ENCODE assay signal across 14 cellular contexts in genomic region chr2:135055182-135055786, GRCh38. TPM values are rescaled to one million over a fixed set of nuclear protein-coding genes. Genes with fewer than 3 reads are reported as not detected.
DNase-seq lines count a peak whose midpoint lies in the region; ATAC-seq, FAIRE-seq and TF ChIP-seq lines count a peak whose summit lies in the region.
"Had no signal": no experiment of that assay in that cellular context is flagged by ENCODE, and none has a peak within 500 bp of the region (broad histone marks: within the 10 kb centered on the region; RNA-seq: fewer than 3 reads in every experiment).

No MANE protein-coding gene starts in this region.

- TF ChIP-seq CTCF in HepG2 (CRISPR knock-in tag; IDR thresholded peaks at IDR 0.05) (no peak), right lobe of liver (IDR thresholded peaks at IDR 0.05) (no peak), tibial artery (IDR thresholded peaks at IDR 0.05) (no peak)

- H2AFZ ChIP-seq in HepG2 (ENCODE audit: low read length): no peak overlapping the region

- DNase-seq in HepG2 (ENCODE audit: low spot score) (no peak), right lobe of liver (no peak), fibroblast of the conjunctiva (ENCODE audit: low read depth) (peak; percentile 20), tibial artery (peak in 1 of 2 donors; percentile 28), LoVo (ENCODE audit: low spot score) (no peak), superior temporal gyrus (ENCODE audit: extremely low spot score) (no peak)
- DNase-seq in activated T-helper 1 cell treated with anti-CD3 and anti-CD28 coated beads, Interleukin-12 subunit alpha, Interleukin-12 subunit beta, Interleukin-2, Interleukin-4 antibody, amounts not matched to agents 30 ng/mL and 10 ng/mL and 1 ng/mL, durations not matched to agents 14 hours and 24 hours and 36 hours (ENCODE audit: low spot score): no peak
- no peak for DNase-seq in stimulated activated CD4-positive, alpha-beta T cell treated with anti-CD3 and anti-CD28 coated beads, Interleukin-4, amount 100 ng/mL, for 1 hour
- DNase-seq: CD8-positive, alpha-beta memory T cell; effector CD4-positive, alpha-beta T cell; left cardiac atrium; NCI-H187 had no signal

- H3K36me3 ChIP-seq in HepG2 (replicated peaks in 1 of 2; ENCODE audit: control insufficient read depth in 1 of 2, insufficient read depth in 2 of 2, low read length in 2 of 2) (peaks cover 2 to 14% of the 10 kb centered on the region in 2 experiments; a peak in 4 of 5 replicates), right lobe of liver (peaks cover 0 to 2% (median 0%) of the 10 kb centered on the region in 4 donors), tibial artery (peaks cover 0 to 2% (median 1%) of the 10 kb centered on the region in 3 donors)

- peaks cover 13% of the 10 kb centered on the region for H4K20me1 ChIP-seq in HepG2 (ENCODE audit: insufficient read depth, low read length)

- H3K27me3 ChIP-seq in HepG2 (ENCODE audit: control insufficient read depth in 1 of 2, insufficient read depth in 2 of 2, low read length in 2 of 2): no peaks in the 10 kb centered on the region; a peak in 1 of 5 replicates
- H3K27me3 ChIP-seq in right lobe of liver: no peaks in the 10 kb centered on the region
- no peaks in the 10 kb centered on the region for H3K27me3 ChIP-seq in tibial artery

- no peak for TF ChIP-seq RAD21 in HepG2 (CRISPR knock-in tag; IDR thresholded peaks at IDR 0.05)

- CTCF ChIA-PET in HepG2 (lab: Yijun Ruan, JAX; ENCODE audit: low intra/inter-chr PET ratio, low total read pairs): no interaction called here

- peaks cover 31% of the 10 kb centered on the region for H3K36me3 Mint-ChIP-seq in activated T-helper 1 cell treated with anti-CD3 and anti-CD28 coated beads, Interleukin-12 subunit alpha, Interleukin-12 subunit beta, Interleukin-2, Interleukin-4 antibody, amounts not matched to agents 30 ng/mL and 10 ng/mL and 1 ng/mL, durations not matched to agents 14 hours and 24 hours and 36 hours (ENCODE audit: low read depth)

- H3K4me3 ChIP-seq in HepG2 (replicated peaks in 1 of 3; ENCODE audit: insufficient read depth in 1 of 3, low read depth in 2 of 3, low read length in 3 of 3): no peak overlapping the region
- no peak overlapping the region for H3K4me3 ChIP-seq in right lobe of liver
- no peak overlapping the region for H3K4me3 ChIP-seq in tibial artery

- H3K4me3 Mint-ChIP-seq in activated T-helper 1 cell treated with anti-CD3 and anti-CD28 coated beads, Interleukin-12 subunit alpha, Interleukin-12 subunit beta, Interleukin-2, Interleukin-4 antibody, amounts not matched to agents 30 ng/mL and 10 ng/mL and 1 ng/mL, durations not matched to agents 14 hours and 24 hours and 36 hours: peak overlapping the region; percentile 75

- 95% methylated on average over 2 of the region's 2 CpGs for WGBS in HepG2 (ENCODE audit: low lambda C conversion rate)
- 100% methylated on average over 2 of the region's 2 CpGs for WGBS in right lobe of liver (ENCODE audit: insufficient coverage, low coverage, low lambda C conversion rate, missing lambda C conversion rate)

- peak overlapping the region; percentile 85; the same call in 1 of the 2 replicates for H3K4me2 ChIP-seq in HepG2 (ENCODE audit: low read depth, low read length)

- H3K9me3 ChIP-seq in HepG2 (ENCODE audit: low read length): no peaks in the 10 kb centered on the region
- H3K9me3 ChIP-seq in right lobe of liver: no peaks in the 10 kb centered on the region
- no peaks in the 10 kb centered on the region for H3K9me3 ChIP-seq in tibial artery

- no peak overlapping the region for H3K27ac ChIP-seq in HepG2 (ENCODE audit: extremely low read length, insufficient read depth, low read length)
- H3K27ac ChIP-seq in right lobe of liver: no peak overlapping the region
- peak overlapping the region; percentile 32 to 92 for H3K27ac ChIP-seq in tibial artery

- TF ChIP-seq EP300 in HepG2 (IDR thresholded peaks at IDR 0.05; ENCODE audit: low read depth in 2 of 2, low read length in 2 of 2) (no peak), HepG2 (CRISPR knock-in tag; IDR thresholded peaks at IDR 0.05; ENCODE audit: borderline replicate concordance) (no peak)

- H3K79me2 ChIP-seq in HepG2 (ENCODE audit: insufficient read depth, low read length): peaks cover 66% of the 10 kb centered on the region

- H3K27me3 Mint-ChIP-seq in activated T-helper 1 cell treated with anti-CD3 and anti-CD28 coated beads, Interleukin-12 subunit alpha, Interleukin-12 subunit beta, Interleukin-2, Interleukin-4 antibody, amounts not matched to agents 30 ng/mL and 10 ng/mL and 1 ng/mL, durations not matched to agents 14 hours and 24 hours and 36 hours (ENCODE audit: insufficient read depth): peaks cover 1% of the 10 kb centered on the region

- no peak overlapping the region for H3K9ac ChIP-seq in HepG2 (ENCODE audit: insufficient read depth, low read depth, low read length)

- intact Hi-C loops in HepG2 (cut with micrococcal nuclease; ENCODE audit: unreplicated experiment) (loop anchor here (10.0 kb wide), 1 partner anchor 140 kb away; the partner anchor contains the start of gene CCNT2), right lobe of liver (cut with DNase I) (no loop called here), tibial artery (cut with DNase I; ENCODE audit: low total_unique reads) (loop anchor here (10.0 kb wide), 1 partner anchor 130 kb away; no protein-coding TSS in a partner anchor)
- intact Hi-C loops in activated T-helper 1 cell treated with anti-CD3 and anti-CD28 coated beads, Interleukin-12 subunit alpha, Interleukin-12 subunit beta, Interleukin-2, Interleukin-4 antibody, amounts not matched to agents 30 ng/mL and 10 ng/mL and 1 ng/mL, durations not matched to agents 14 hours and 24 hours and 36 hours (cut with micrococcal nuclease): no loop called here

- no peak overlapping the region for H3K27ac Mint-ChIP-seq in activated T-helper 1 cell treated with anti-CD3 and anti-CD28 coated beads, Interleukin-12 subunit alpha, Interleukin-12 subunit beta, Interleukin-2, Interleukin-4 antibody, amounts not matched to agents 30 ng/mL and 10 ng/mL and 1 ng/mL, durations not matched to agents 14 hours and 24 hours and 36 hours

- ATAC-seq in HepG2 (no peak), right lobe of liver (no peak)

- peaks cover 51% of the 10 kb centered on the region for H3K4me1 ChIP-seq in HepG2 (ENCODE audit: insufficient read depth, low read length)
- H3K4me1 ChIP-seq in right lobe of liver: peaks cover 0 to 20% (median 4%) of the 10 kb centered on the region in 4 donors
- peaks cover 0 to 65% (median 31%) of the 10 kb centered on the region in 4 donors for H3K4me1 ChIP-seq in tibial artery

- H3K9me3 Mint-ChIP-seq in activated T-helper 1 cell treated with anti-CD3 and anti-CD28 coated beads, Interleukin-12 subunit alpha, Interleukin-12 subunit beta, Interleukin-2, Interleukin-4 antibody, amounts not matched to agents 30 ng/mL and 10 ng/mL and 1 ng/mL, durations not matched to agents 14 hours and 24 hours and 36 hours: no peaks in the 10 kb centered on the region

- POLR2A ChIA-PET in HepG2 (lab: Yijun Ruan, JAX): no interaction called here

- peaks cover 70% of the 10 kb centered on the region for H3K4me1 Mint-ChIP-seq in activated T-helper 1 cell treated with anti-CD3 and anti-CD28 coated beads, Interleukin-12 subunit alpha, Interleukin-12 subunit beta, Interleukin-2, Interleukin-4 antibody, amounts not matched to agents 30 ng/mL and 10 ng/mL and 1 ng/mL, durations not matched to agents 14 hours and 24 hours and 36 hours (ENCODE audit: low read depth)

- no TSS peak for BruUV-seq in HepG2 (replicated peaks; lab: Mats Ljungman, UMichigan)

- TF ChIP-seq POLR2A in HepG2 (IDR thresholded peaks at IDR 0.05; ENCODE audit: insufficient read depth in 1 of 2, low read depth in 2 of 2, low read length in 2 of 2): no peak
- no peak for TF ChIP-seq POLR2A in right lobe of liver (IDR thresholded peaks at IDR 0.05)

- FAIRE-seq in HepG2 (lab: Jason Lieb, UNC): no peak
- FAIRE-seq: RCC 7860 had no signal

- in situ Hi-C loops in HepG2 (cut with HindIII; ENCODE audit: extremely low pct_ligation_motif_present, low pct_unique_long_range_greater_than_20kb): no loop called here

RNA-seq across cellular contexts. Expression of gene RAB3GAP1, which starts 3.2 kb away (rescaled TPM):
- total RNA-seq in HepG2 (2016; rRNA removed; fragmentation: Illumina TruSeq; extraction: Trizol) (48.8 and 61.5 TPM in 2 replicates), right lobe of liver (10 to 100 TPM; 13.9 to 17.8 (median 15.9) TPM)
- 10.1 and 10.4 TPM in 2 replicates for total RNA-seq in HepG2 (2016; cell fraction: cytosol; rRNA removed; fragmentation: Illumina TruSeq; extraction: Trizol; ENCODE audit: low read depth)
- 45.4 and 58.4 TPM in 2 replicates for total RNA-seq in HepG2 (2016; cell fraction: insoluble cytoplasmic fraction; rRNA removed; fragmentation: Illumina TruSeq; extraction: Trizol)
- 12.2 and 13.5 TPM in 2 replicates for total RNA-seq in HepG2 (2016; cell fraction: membrane; rRNA removed; fragmentation: Illumina TruSeq; extraction: Trizol)
- 54.7 and 54.9 TPM in 2 replicates for total RNA-seq in HepG2 (2016; cell fraction: nucleus; rRNA removed; fragmentation: Illumina TruSeq; extraction: Trizol)
- 15.2 and 16.7 TPM in 2 replicates for polyA plus RNA-seq in HepG2 (2011; rRNA removed)
- polyA plus RNA-seq in HepG2 (2011; cell fraction: cytosol; rRNA removed): 8.9 and 14.0 TPM in 2 replicates
- 10.0 and 18.3 TPM in 2 replicates for polyA plus RNA-seq in HepG2 (2011; cell fraction: nucleus; rRNA removed)
- 40.0 and 40.4 TPM in 2 replicates for polyA plus RNA-seq in HepG2 (2012)
- 2.7 and 3.5 TPM in 2 replicates for polyA plus RNA-seq in HepG2 (2016; cell fraction: cytosol; fragmentation: Illumina TruSeq; extraction: Trizol; ENCODE audit: low read depth)
- polyA plus RNA-seq in HepG2 (2016; cell fraction: insoluble cytoplasmic fraction; fragmentation: Illumina TruSeq; extraction: Trizol; ENCODE audit: low read depth): 35.7 and 42.8 TPM in 2 replicates
- 5.6 and 6.4 TPM in 2 replicates for polyA plus RNA-seq in HepG2 (2016; cell fraction: membrane; fragmentation: Illumina TruSeq; extraction: Trizol; ENCODE audit: low read depth)
- polyA plus RNA-seq in HepG2 (2016; cell fraction: nucleus; fragmentation: Illumina TruSeq; extraction: Trizol; ENCODE audit: insufficient read depth, low read depth): 40.5 and 41.0 TPM in 2 replicates
- polyA minus RNA-seq in HepG2 (2011; rRNA and poly(A)+ RNA removed; ENCODE audit: low replicate concordance): 10.6 and 21.9 TPM in 2 replicates
- 28.9 and 29.0 TPM in 2 replicates for polyA minus RNA-seq in HepG2 (2011; cell fraction: cytosol; rRNA and poly(A)+ RNA removed)
- 76.7 and 89.1 TPM in 2 replicates for polyA minus RNA-seq in HepG2 (2011; cell fraction: nucleus; rRNA and poly(A)+ RNA removed)
- 23.4 and 25.6 TPM in 2 replicates for total RNA-seq in activated T-helper 1 cell treated with anti-CD3 and anti-CD28 coated beads, Interleukin-12 subunit alpha, Interleukin-12 subunit beta, Interleukin-2, Interleukin-4 antibody, amounts not matched to agents 30 ng/mL and 10 ng/mL and 1 ng/mL, durations not matched to agents 14 hours and 24 hours and 36 hours

RNA-seq across cellular contexts. Expression of gene MAP3K19, which starts 8.0 kb away (rescaled TPM):
- total RNA-seq in HepG2 (2016; rRNA removed; fragmentation: Illumina TruSeq; extraction: Trizol) (not detected in 2 replicates), right lobe of liver (not detected)
- not detected in 2 replicates for total RNA-seq in HepG2 (2016; cell fraction: cytosol; rRNA removed; fragmentation: Illumina TruSeq; extraction: Trizol; ENCODE audit: low read depth)
- not detected in 2 replicates for total RNA-seq in HepG2 (2016; cell fraction: insoluble cytoplasmic fraction; rRNA removed; fragmentation: Illumina TruSeq; extraction: Trizol)
- total RNA-seq in HepG2 (2016; cell fraction: membrane; rRNA removed; fragmentation: Illumina TruSeq; extraction: Trizol): not detected in 2 replicates
- total RNA-seq in HepG2 (2016; cell fraction: nucleus; rRNA removed; fragmentation: Illumina TruSeq; extraction: Trizol): not detected in 2 replicates
- polyA plus RNA-seq in HepG2 (2011; rRNA removed): not detected in 2 replicates
- not detected in 2 replicates for polyA plus RNA-seq in HepG2 (2011; cell fraction: cytosol; rRNA removed)
- polyA plus RNA-seq in HepG2 (2011; cell fraction: nucleus; rRNA removed): not detected in 2 replicates
- polyA plus RNA-seq in HepG2 (2012): not detected in 2 replicates
- not detected in 2 replicates for polyA plus RNA-seq in HepG2 (2016; cell fraction: cytosol; fragmentation: Illumina TruSeq; extraction: Trizol; ENCODE audit: low read depth)
- polyA plus RNA-seq in HepG2 (2016; cell fraction: insoluble cytoplasmic fraction; fragmentation: Illumina TruSeq; extraction: Trizol; ENCODE audit: low read depth): not detected in 2 replicates
- polyA plus RNA-seq in HepG2 (2016; cell fraction: membrane; fragmentation: Illumina TruSeq; extraction: Trizol; ENCODE audit: low read depth): not detected in 2 replicates
- polyA plus RNA-seq in HepG2 (2016; cell fraction: nucleus; fragmentation: Illumina TruSeq; extraction: Trizol; ENCODE audit: insufficient read depth, low read depth): not detected in 2 replicates
- not detected in 2 replicates for polyA minus RNA-seq in HepG2 (2011; rRNA and poly(A)+ RNA removed; ENCODE audit: low replicate concordance)
- polyA minus RNA-seq in HepG2 (2011; cell fraction: cytosol; rRNA and poly(A)+ RNA removed): not detected in 2 replicates
- polyA minus RNA-seq in HepG2 (2011; cell fraction: nucleus; rRNA and poly(A)+ RNA removed): not detected in 2 replicates
- total RNA-seq in activated T-helper 1 cell treated with anti-CD3 and anti-CD28 coated beads, Interleukin-12 subunit alpha, Interleukin-12 subunit beta, Interleukin-2, Interleukin-4 antibody, amounts not matched to agents 30 ng/mL and 10 ng/mL and 1 ng/mL, durations not matched to agents 14 hours and 24 hours and 36 hours: not detected in 2 replicates
- total RNA-seq: CD8-positive, alpha-beta memory T cell; left cardiac atrium; subcutaneous adipose tissue had no signal
- polyA plus RNA-seq: CD8-positive, alpha-beta memory T cell had no signal

Comparison
In these comparisons a context has a peak if more than half of its experiments do, and no peak if none do; other contexts are left out.
1. intact Hi-C loops: an anchor here in HepG2 (10.0 kb wide) and tibial artery (10.0 kb wide); none called in right lobe of liver and activated T-helper 1 cell treated with anti-CD3 and anti-CD28 coated beads, Interleukin-12 subunit alpha, Interleukin-12 subunit beta, Interleukin-2, Interleukin-4 antibody, amounts not matched to agents 30 ng/mL and 10 ng/mL and 1 ng/mL, durations not matched to agents 14 hours and 24 hours and 36 hours.
2. H3K27ac ChIP-seq: peak in tibial artery (2 of 2); none in HepG2 (single experiment) and right lobe of liver (0 of 3).